In the genomic region with DNA sequence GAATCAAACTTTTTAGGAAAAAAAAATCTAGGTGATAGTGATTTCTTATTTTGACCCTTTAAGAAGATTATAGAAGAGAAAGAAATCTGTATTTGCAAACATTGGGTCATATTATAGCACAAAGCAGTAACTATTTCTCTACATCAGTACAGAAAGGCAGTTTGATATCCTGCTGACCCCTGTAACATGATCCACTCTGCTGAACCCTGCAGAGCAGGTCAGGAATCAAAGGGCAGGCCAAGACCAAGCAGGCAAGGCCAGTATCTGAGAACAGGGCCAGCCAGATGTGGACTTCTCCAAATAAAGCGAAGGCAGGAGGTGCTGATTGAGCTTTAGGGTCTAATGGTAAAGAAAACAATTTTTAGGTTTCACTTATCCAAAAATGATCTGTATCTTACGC, we compare ENCODE assay signal across 1 cellular context.
TF ChIP-seq lines count a peak whose summit lies in the region.

No MANE protein-coding gene starts in this region.

TF ChIP-seq in WTC11, 78 proteins besides CTCF, POLR2A, EP300 and RAD21:
- TF ChIP-seq, protein P1, sequence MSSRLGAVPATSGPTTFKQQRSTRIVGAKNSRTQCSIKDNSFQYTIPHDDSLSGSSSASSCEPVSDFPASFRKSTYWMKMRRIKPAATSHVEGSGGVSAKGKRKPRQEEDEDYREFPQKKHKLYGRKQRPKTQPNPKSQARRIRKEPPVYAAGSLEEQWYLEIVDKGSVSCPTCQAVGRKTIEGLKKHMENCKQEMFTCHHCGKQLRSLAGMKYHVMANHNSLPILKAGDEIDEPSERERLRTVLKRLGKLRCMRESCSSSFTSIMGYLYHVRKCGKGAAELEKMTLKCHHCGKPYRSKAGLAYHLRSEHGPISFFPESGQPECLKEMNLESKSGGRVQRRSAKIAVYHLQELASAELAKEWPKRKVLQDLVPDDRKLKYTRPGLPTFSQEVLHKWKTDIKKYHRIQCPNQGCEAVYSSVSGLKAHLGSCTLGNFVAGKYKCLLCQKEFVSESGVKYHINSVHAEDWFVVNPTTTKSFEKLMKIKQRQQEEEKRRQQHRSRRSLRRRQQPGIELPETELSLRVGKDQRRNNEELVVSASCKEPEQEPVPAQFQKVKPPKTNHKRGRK (CRISPR knock-in tag; IDR thresholded peaks at IDR 0.05; ENCODE audit: borderline replicate concordance), result no peak
- 0 out of 2 replicates have a peak, but pooled peaks have one; percentile 9 for TF ChIP-seq ZNF121 (CRISPR knock-in tag; IDR thresholded peaks at IDR 0.05)
